Comparison of ENCODE assay signal across 1 cellular context in the genomic region with DNA sequence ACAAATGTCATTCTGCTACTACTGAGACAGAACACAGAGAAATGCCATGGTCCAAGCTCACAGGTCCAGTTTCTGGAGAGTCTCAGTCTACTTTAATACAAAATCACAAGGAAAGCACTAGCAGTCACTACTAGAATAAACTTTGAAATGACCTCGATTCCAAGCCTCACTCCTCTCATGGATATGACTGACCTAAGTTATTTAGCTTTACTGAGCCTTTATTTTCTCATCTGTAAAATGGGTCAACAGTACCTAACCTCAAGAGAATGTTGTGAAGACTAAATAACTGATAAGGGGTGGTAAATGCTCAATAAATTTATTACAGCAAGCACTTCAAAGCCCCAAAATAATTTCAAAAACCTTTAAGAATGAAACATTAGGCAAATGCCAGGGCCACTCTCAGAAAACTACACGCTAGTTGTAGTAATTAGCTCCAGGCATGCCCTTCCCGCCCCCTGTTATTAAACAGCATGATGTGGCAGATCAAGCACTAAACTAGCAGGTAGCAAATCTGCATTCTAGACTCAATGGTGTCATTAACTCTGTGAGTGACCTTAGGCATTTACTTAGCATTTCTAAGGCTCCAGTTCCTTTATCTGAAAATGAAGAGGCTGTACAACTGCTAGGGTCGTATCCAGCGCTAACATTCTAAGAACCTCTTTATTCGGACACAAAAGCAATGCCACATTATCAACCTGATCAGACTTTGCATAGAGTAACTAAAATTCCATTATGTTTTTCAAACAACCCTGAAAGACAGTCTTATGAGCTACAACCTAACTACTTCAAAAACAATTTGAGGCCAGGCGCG.
TF ChIP-seq lines count a peak whose summit lies in the region.

No MANE protein-coding gene starts in this region.

TF ChIP-seq in H1, 55 proteins besides CTCF, POLR2A, EP300 and RAD21:
- TF ChIP-seq TEAD4 (IDR thresholded peaks at IDR 0.05; ENCODE audit: low read depth, low read length) (no peak), SIRT6 (IDR thresholded peaks at IDR 0.05; ENCODE audit: low read length) (no peak), ZNF274 (IDR thresholded peaks at IDR 0.05; ENCODE audit: borderline replicate concordance, extremely low read depth, low read length) (no peak), KDM1A (IDR thresholded peaks at IDR 0.05; ENCODE audit: borderline replicate concordance, low read length) (0 out of 2 replicates have a peak, but pooled peaks have one; percentile 28)
